1 cellular context compared by ENCODE assay signal in the genomic region with DNA sequence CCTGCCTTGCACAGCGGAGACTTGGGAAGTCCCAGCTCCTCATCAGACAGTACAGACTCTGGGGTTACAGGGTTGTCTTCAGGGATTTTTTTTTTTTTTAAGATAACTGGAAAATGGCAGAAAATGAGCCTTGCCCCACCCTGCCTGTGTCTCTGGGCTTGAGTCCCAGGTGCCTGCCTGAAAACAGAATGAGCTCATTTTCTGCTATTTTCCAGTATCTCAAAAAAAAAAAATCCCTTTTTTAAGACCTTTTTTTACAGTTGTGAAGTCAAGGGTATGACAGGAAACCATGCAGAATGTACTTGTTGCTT.
A peak's percentile ranks its signal among the peaks of the same experiment; 100 is the strongest.
TF ChIP-seq lines count a peak whose summit lies in the region.

No MANE protein-coding gene starts in this region.

TF ChIP-seq in GM12878, 131 proteins besides CTCF, POLR2A, EP300 and RAD21:
- 0 out of 2 replicates have a peak, but pooled peaks have one; percentile 1 for TF ChIP-seq IKZF1 (conservative IDR thresholded peaks at IDR 0.05)
- TF ChIP-seq ELK1 (IDR thresholded peaks at IDR 0.05; ENCODE audit: low read depth, low read length): no peak
- no peak for TF ChIP-seq SMARCA5 (IDR thresholded peaks at IDR 0.05)
- no peak for TF ChIP-seq HDAC2 (IDR thresholded peaks at IDR 0.05)
- no peak for TF ChIP-seq SMAD5 (IDR thresholded peaks at IDR 0.05; ENCODE audit: low read depth)
- TF ChIP-seq JUND (IDR thresholded peaks at IDR 0.05; ENCODE audit: low read depth, low read length): no peak
- TF ChIP-seq ZBED1 (IDR thresholded peaks at IDR 0.05; ENCODE audit: borderline replicate concordance): no peak
- TF ChIP-seq POU2F2 (IDR thresholded peaks at IDR 0.05; ENCODE audit: borderline replicate concordance, low read depth, low read length): no peak
- no peak for TF ChIP-seq PAX8 (IDR thresholded peaks at IDR 0.05)
- TF ChIP-seq HDGF (IDR thresholded peaks at IDR 0.05): peak; percentile 20; the same call in 1 of the 2 replicates
- TF ChIP-seq CBX3 (IDR thresholded peaks at IDR 0.05; ENCODE audit: borderline replicate concordance, low read depth): no peak
- no peak for TF ChIP-seq CHD4 (IDR thresholded peaks at IDR 0.05)
- TF ChIP-seq SUPT20H (IDR thresholded peaks at IDR 0.05; ENCODE audit: borderline replicate concordance, control insufficient read depth, low read depth, low read length): no peak
- TF ChIP-seq MYC (IDR thresholded peaks at IDR 0.05; ENCODE audit: insufficient read depth, insufficient read length, insufficient replicate concordance, low read length, severe bottlenecking): no peak
